In genomic region chr4:75172551-75172950, GRCh38 we compare ENCODE assay signal across 1 cellular context.
TF ChIP-seq lines count a peak whose summit lies in the region.

No MANE protein-coding gene starts in this region.

TF ChIP-seq in GM12878, 131 proteins besides CTCF, POLR2A, EP300 and RAD21 (continued from another document):
- TF ChIP-seq SIN3A (IDR thresholded peaks at IDR 0.05; ENCODE audit: low read depth, low read length) (no peak), IRF4 (IDR thresholded peaks at IDR 0.05; ENCODE audit: low read depth, low read length) (peak; percentile 78), FOXM1 (IDR thresholded peaks at IDR 0.05; ENCODE audit: low read depth, low read length) (peak; percentile 76; the same call in 1 of the 2 replicates), ATF3 (IDR thresholded peaks at IDR 0.05; ENCODE audit: borderline replicate concordance, extremely low read depth, low read depth, low read length) (no peak), SKIL (IDR thresholded peaks at IDR 0.05; ENCODE audit: low read depth, poor library complexity, severe bottlenecking) (peak; percentile 66), EED (IDR thresholded peaks at IDR 0.05; ENCODE audit: low read depth) (peak; percentile 83; the same call in 1 of the 2 replicates), ATF7 (IDR thresholded peaks at IDR 0.05; ENCODE audit: low read depth) (peak; percentile 44; the same call in 1 of the 2 replicates)
TF ChIP-seq in GM12878: peak in this region for 21.
